In genomic region chr3:191813245-191813644, GRCh38 we compare ENCODE assay signal across 6 cellular contexts.
"Had no signal": no experiment of that assay in that cellular context is flagged by ENCODE, and none has a peak within 500 bp of the region (broad histone marks: within the 10 kb centered on the region; RNA-seq: fewer than 3 reads in every experiment).

No MANE protein-coding gene starts in this region.

- H2AFZ ChIP-seq: GM23338 had no signal

- H3K4me3 ChIP-seq: GM23338 had no signal

- FAIRE-seq: H1 had no signal

- DNase-seq: H9, HCEC 1CT, KG1 had no signal

- ATAC-seq: GM23338 had no signal

- H3K27ac ChIP-seq: HL-60 had no signal

- H3K4me2 ChIP-seq: GM23338 had no signal
